Comparison of ENCODE assay signal across 1 cellular context in the genomic region with DNA sequence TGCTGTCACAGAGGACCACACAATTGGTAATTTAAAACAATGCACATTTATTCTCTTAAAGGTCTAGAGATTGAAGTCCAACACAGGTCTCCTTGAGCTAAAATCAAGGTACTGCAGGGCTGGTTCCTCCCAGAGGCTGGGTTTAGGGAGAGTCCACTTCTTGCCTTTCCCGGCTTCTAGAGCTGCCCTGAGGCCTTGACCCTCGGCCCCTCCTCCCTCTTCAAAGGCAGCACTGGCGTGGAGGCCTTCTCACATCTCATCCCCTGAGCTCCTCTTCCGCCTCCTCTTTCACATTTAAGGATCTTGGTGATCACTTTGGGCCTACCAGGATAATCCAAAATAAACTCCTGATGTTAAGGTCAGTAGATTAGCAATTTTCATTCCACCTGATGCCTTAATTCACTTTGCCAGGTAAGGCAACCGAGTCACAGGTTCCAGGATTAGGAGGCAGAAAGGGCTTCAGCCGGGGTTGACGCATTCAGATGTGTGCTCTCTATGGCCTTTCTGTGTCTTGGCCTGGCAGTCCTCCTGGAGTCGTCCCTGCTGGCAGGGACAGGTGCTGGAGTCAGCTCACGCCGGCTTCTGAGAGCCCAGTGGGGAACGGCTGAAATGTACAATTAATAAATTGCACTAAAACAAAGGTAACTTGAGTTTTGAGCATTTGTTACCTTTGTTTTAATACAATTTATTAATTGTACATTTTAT.
TF ChIP-seq lines count a peak whose summit lies in the region.

No MANE protein-coding gene starts in this region.

TF ChIP-seq in HepG2, 621 proteins besides CTCF, POLR2A, EP300 and RAD21:
- TF ChIP-seq, protein P1, sequence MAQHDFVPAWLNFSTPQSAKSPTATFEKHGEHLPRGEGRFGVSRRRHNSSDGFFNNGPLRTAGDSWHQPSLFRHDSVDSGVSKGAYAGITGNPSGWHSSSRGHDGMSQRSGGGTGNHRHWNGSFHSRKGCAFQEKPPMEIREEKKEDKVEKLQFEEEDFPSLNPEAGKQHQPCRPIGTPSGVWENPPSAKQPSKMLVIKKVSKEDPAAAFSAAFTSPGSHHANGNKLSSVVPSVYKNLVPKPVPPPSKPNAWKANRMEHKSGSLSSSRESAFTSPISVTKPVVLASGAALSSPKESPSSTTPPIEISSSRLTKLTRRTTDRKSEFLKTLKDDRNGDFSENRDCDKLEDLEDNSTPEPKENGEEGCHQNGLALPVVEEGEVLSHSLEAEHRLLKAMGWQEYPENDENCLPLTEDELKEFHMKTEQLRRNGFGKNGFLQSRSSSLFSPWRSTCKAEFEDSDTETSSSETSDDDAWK (CRISPR knock-in tag; IDR thresholded peaks at IDR 0.05) = no peak
- no peak for TF ChIP-seq HHEX (CRISPR knock-in tag; IDR thresholded peaks at IDR 0.05)
- TF ChIP-seq DNMT1 (CRISPR knock-in tag; IDR thresholded peaks at IDR 0.05) = no peak
- no peak for TF ChIP-seq ZFP36 (IDR thresholded peaks at IDR 0.05; ENCODE audit: borderline replicate concordance, low read depth, low read length, partially characterized antibody)
- TF ChIP-seq ZNF207 (IDR thresholded peaks at IDR 0.05; ENCODE audit: borderline replicate concordance) = no peak
- no peak for TF ChIP-seq GABPA (IDR thresholded peaks at IDR 0.05; ENCODE audit: low read depth, low read length)
- no peak for TF ChIP-seq GABPA (CRISPR knock-in tag; IDR thresholded peaks at IDR 0.05; ENCODE audit: low read depth)
- no peak for TF ChIP-seq ZNF234 (CRISPR knock-in tag; conservative IDR thresholded peaks at IDR 0.05)
- TF ChIP-seq ZNF766 (CRISPR knock-in tag; IDR thresholded peaks at IDR 0.05; ENCODE audit: borderline replicate concordance) = no peak
